Comparison of ENCODE assay signal across 21 cellular contexts in genomic region chr1:153929433-153929825, GRCh38. TPM values are rescaled to one million over a fixed set of nuclear protein-coding genes. Genes with fewer than 3 reads are reported as not detected.
A peak's percentile ranks its signal among the peaks of the same experiment; 100 is the strongest.
DNase-seq lines count a peak whose midpoint lies in the region; ATAC-seq and TF ChIP-seq lines count a peak whose summit lies in the region.
"Had no signal": no experiment of that assay in that cellular context is flagged by ENCODE, and none has a peak within 500 bp of the region (broad histone marks: within the 10 kb centered on the region; RNA-seq: fewer than 3 reads in every experiment).

No MANE protein-coding gene starts in this region.

- ATAC-seq in left cardiac atrium = no peak
- ATAC-seq in HG02884 (IDR thresholded peaks at IDR 0.05; ENCODE audit: unreplicated experiment) = no peak
- no peak for ATAC-seq in stimulated activated naive CD8-positive, alpha-beta T cell treated with anti-CD3 and anti-CD28 coated beads, Interleukin-15, Interleukin-2, amounts not matched to agents 100 U/mL and 50 U/mL, for 24 hours
- ATAC-seq: naive thymus-derived CD4-positive, alpha-beta T cell; T-cell had no signal

- TF ChIP-seq CTCF in left ventricle myocardium inferior (IDR thresholded peaks at IDR 0.05; ENCODE audit: borderline replicate concordance) = no peak
- TF ChIP-seq CTCF in nephron progenitor cell (IDR thresholded peaks at IDR 0.05) = no peak
- no peak for TF ChIP-seq CTCF in type B pancreatic cell (conservative IDR thresholded peaks at IDR 0.05)

- H3K9me3 Mint-ChIP-seq in nephron progenitor cell = no peaks in the 10 kb centered on the region
- H3K9me3 Mint-ChIP-seq in type B pancreatic cell = no peaks in the 10 kb centered on the region
- H3K9me3 Mint-ChIP-seq: activated CD4-positive, alpha-beta memory T cell treated with anti-CD3 and anti-CD28 coated beads for 36 hours; H9; naive thymus-derived CD4-positive, alpha-beta T cell; T-cell had no signal

- peaks cover 16% of the 10 kb centered on the region for H3K4me1 ChIP-seq in left ventricle myocardium inferior

- H3K36me3 ChIP-seq in left ventricle myocardium inferior = peaks cover 29% of the 10 kb centered on the region

- intact Hi-C loops in left ventricle myocardium inferior (cut with micrococcal nuclease) = no loop called here
- intact Hi-C loops in left cardiac atrium (cut with DNase I) = no loop called here

- no peaks in the 10 kb centered on the region for H3K27me3 Mint-ChIP-seq in nephron progenitor cell (ENCODE audit: low read depth, poor library complexity)
- no peaks in the 10 kb centered on the region for H3K27me3 Mint-ChIP-seq in type B pancreatic cell
- H3K27me3 Mint-ChIP-seq: activated CD4-positive, alpha-beta memory T cell treated with anti-CD3 and anti-CD28 coated beads for 36 hours; naive thymus-derived CD4-positive, alpha-beta T cell; T-cell had no signal

- H3K36me3 Mint-ChIP-seq in nephron progenitor cell (ENCODE audit: low read depth) = peaks cover 16% of the 10 kb centered on the region
- H3K36me3 Mint-ChIP-seq in type B pancreatic cell = no peaks in the 10 kb centered on the region

- DNase-seq in left ventricle myocardium inferior (no peak), left cardiac atrium (no peak), caudate nucleus (lab: John Stamatoyannopoulos, UW) (no peak), nephron progenitor cell (no peak), type B pancreatic cell (ENCODE audit: extremely low spot score, unreplicated experiment) (no peak), Kasumi-1 (lab: John Stamatoyannopoulos, UW) (no peak)
- no peak for DNase-seq in stimulated activated naive CD8-positive, alpha-beta T cell treated with anti-CD3 and anti-CD28 coated beads, Interleukin-15, Interleukin-2, amounts not matched to agents 100 U/mL and 50 U/mL, for 24 hours
- DNase-seq: activated CD4-positive, alpha-beta memory T cell treated with anti-CD3 and anti-CD28 coated beads for 36 hours; activated T-cell treated with anti-CD3 and anti-CD28 coated beads, Interleukin-2, amount 50 U/mL, for 48 hours; central memory CD4-positive, alpha-beta T cell; effector CD8-positive, alpha-beta T cell; H9; naive thymus-derived CD4-positive, alpha-beta T cell; NCI-H1048; NCI-H510A treated with DMSO at 0.1 percent for 48 hours; stimulated activated CD4-positive, alpha-beta T cell treated with anti-CD3 and anti-CD28 coated beads, Interleukin-12 subunit alpha, Interleukin-12 subunit beta, amount 100 ng/mL, for 4 hours; T-cell; trophoblast cell had no signal

- H3K27me3 ChIP-seq in left ventricle myocardium inferior (ENCODE audit: low read depth) = no peaks in the 10 kb centered on the region

- H3K4me1 Mint-ChIP-seq in nephron progenitor cell (no peaks in the 10 kb centered on the region), type B pancreatic cell (ENCODE audit: unreplicated experiment) (peaks cover 4% of the 10 kb centered on the region)
- H3K4me1 Mint-ChIP-seq: H9 had no signal

- no peaks in the 10 kb centered on the region for H3K9me3 ChIP-seq in left ventricle myocardium inferior (replicated peaks)

- H3K4me3 Mint-ChIP-seq in nephron progenitor cell = no peak overlapping the region
- H3K4me3 Mint-ChIP-seq in type B pancreatic cell = no peak overlapping the region
- H3K4me3 Mint-ChIP-seq: activated CD4-positive, alpha-beta memory T cell treated with anti-CD3 and anti-CD28 coated beads for 36 hours; H9; naive thymus-derived CD4-positive, alpha-beta T cell; T-cell had no signal

- peak overlapping the region; percentile 64 for H3K27ac Mint-ChIP-seq in nephron progenitor cell
- no peak overlapping the region for H3K27ac Mint-ChIP-seq in type B pancreatic cell
- H3K27ac Mint-ChIP-seq: activated CD4-positive, alpha-beta memory T cell treated with anti-CD3 and anti-CD28 coated beads for 36 hours had no signal

- H3K27ac ChIP-seq in left ventricle myocardium inferior (replicated peaks) (peak overlapping the region; percentile 63), caudate nucleus (ENCODE audit: low read depth, low read length) (peak overlapping the region; percentile 99)
- H3K27ac ChIP-seq: KMS-11 had no signal

- H3K4me3 ChIP-seq in left ventricle myocardium inferior = no peak overlapping the region
- H3K4me3 ChIP-seq: lung had no signal

RNA-seq across cellular contexts. Expression of gene GATAD2B, which starts 6.7 kb away (rescaled TPM):
- total RNA-seq in left ventricle myocardium inferior = 35.4 TPM
- 10 to 100 TPM; 29.0 to 39.5 TPM for total RNA-seq in left cardiac atrium
- total RNA-seq in type B pancreatic cell (ENCODE audit: low replicate concordance) = 39.0 and 51.4 TPM in 2 replicates

RNA-seq across cellular contexts. Expression of gene DENND4B, which starts 17.1 kb away (rescaled TPM):
- 44.6 TPM for total RNA-seq in left ventricle myocardium inferior
- 10 to 100 TPM; 41.5 to 49.5 TPM for total RNA-seq in left cardiac atrium
- 43.0 and 70.7 TPM in 2 replicates for total RNA-seq in type B pancreatic cell (ENCODE audit: low replicate concordance)

RNA-seq across cellular contexts. Expression of gene CRTC2, which starts 29.0 kb away (rescaled TPM):
- total RNA-seq in left ventricle myocardium inferior (19.7 TPM), left cardiac atrium (10 to 100 TPM; 17.3 to 19.6 TPM), type B pancreatic cell (ENCODE audit: low replicate concordance) (31.1 and 36.0 TPM in 2 replicates)

RNA-seq across cellular contexts. Expression of gene SLC39A1, which starts 33.9 kb away (rescaled TPM):
- 39.8 TPM for total RNA-seq in left ventricle myocardium inferior
- 10 to 100 TPM; 63.2 to 77.6 TPM for total RNA-seq in left cardiac atrium
- 75.7 and 93.4 TPM in 2 replicates for total RNA-seq in type B pancreatic cell (ENCODE audit: low replicate concordance)

RNA-seq across cellular contexts. Expression of gene CREB3L4, which starts 38.3 kb away (rescaled TPM):
- 4.8 TPM for total RNA-seq in left ventricle myocardium inferior
- 1 to 10 TPM; 3.4 to 5.7 TPM for total RNA-seq in left cardiac atrium
- total RNA-seq in type B pancreatic cell (ENCODE audit: low replicate concordance) = 17.2 and 31.8 TPM in 2 replicates
